Comparison of ENCODE assay signal across 10 cellular contexts in the genomic region with DNA sequence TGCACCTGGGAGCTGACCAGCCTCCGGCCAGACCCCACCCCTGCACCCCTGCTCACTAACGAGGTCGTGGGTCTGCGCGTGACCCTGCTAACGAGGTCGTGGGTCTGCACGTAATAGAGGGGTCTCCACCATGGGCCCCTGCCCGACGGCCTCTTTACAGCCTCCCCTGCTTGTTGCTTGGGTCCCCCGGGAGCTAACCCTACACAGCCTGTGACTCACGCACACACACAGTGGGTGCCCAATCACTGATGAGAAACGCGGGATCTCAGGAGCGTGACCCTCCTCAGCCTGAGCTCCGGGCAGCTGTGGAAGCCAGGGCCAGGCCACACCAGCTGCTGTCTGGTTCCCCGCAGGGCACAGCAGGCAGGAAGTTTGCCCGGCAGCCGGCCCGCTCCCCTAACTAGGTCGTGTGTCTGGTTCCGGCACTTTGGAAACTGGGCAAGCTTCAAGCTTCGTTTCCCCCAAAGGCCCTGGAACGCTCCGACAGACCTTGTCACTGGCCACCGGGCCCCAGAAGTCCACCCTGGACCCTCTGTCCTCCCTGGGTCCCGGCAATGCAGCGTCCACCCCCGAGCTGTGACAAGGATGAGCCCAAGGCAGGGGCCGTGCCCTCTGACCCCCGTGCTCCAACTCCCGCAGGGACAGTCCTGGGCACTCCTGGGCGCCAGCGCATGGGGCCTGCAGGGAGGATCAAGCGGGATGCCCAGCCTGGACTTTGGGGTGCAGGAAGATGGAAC. TPM values are rescaled to one million over a fixed set of nuclear protein-coding genes. Genes with fewer than 3 reads are reported as not detected.
DNase-seq lines count a peak whose midpoint lies in the region; ATAC-seq, FAIRE-seq and TF ChIP-seq lines count a peak whose summit lies in the region.
"Had no signal": no experiment of that assay in that cellular context is flagged by ENCODE, and none has a peak within 500 bp of the region (broad histone marks: within the 10 kb centered on the region; RNA-seq: fewer than 3 reads in every experiment).

No MANE protein-coding gene starts in this region.

- TF ChIP-seq RAD21 in SK-N-SH (IDR thresholded peaks at IDR 0.05; ENCODE audit: low read length) = 0 out of 2 replicates have a peak, but pooled peaks have one; percentile 9

- FAIRE-seq in frontal cortex (lab: Jason Lieb, UNC) = no peak

- ATAC-seq in right cardiac atrium = no peak
- no peak for ATAC-seq in stimulated activated naive CD8-positive, alpha-beta T cell treated with anti-CD3 and anti-CD28 coated beads, Interleukin-15, amount 100 ng/mL, for 72 hours

- TF ChIP-seq CTCF in A673 (conservative IDR thresholded peaks at IDR 0.05; ENCODE audit: low read depth, low read length) = no peak
- TF ChIP-seq CTCF in GM06990 (IDR thresholded peaks at IDR 0.05; ENCODE audit: insufficient read depth, low read length, poor library complexity, severe bottlenecking) = no peak
- TF ChIP-seq CTCF in SK-N-SH (IDR thresholded peaks at IDR 0.05) = no peak

- H3K4me1 Mint-ChIP-seq in stimulated activated naive CD8-positive, alpha-beta T cell treated with anti-CD3 and anti-CD28 coated beads, Interleukin-15, amount 100 ng/mL, for 72 hours = peaks cover 34% of the 10 kb centered on the region

- H3K9me2 ChIP-seq in SK-N-SH = no peaks in the 10 kb centered on the region

- H3K27me3 Mint-ChIP-seq in stimulated activated naive CD8-positive, alpha-beta T cell treated with anti-CD3 and anti-CD28 coated beads, Interleukin-15, amount 100 ng/mL, for 72 hours = no peaks in the 10 kb centered on the region

- H3K9me3 ChIP-seq in A673 (ENCODE audit: low read depth, low read length, poor library complexity, severe bottlenecking) (no peaks in the 10 kb centered on the region), SK-N-SH (no peaks in the 10 kb centered on the region), right cardiac atrium (ENCODE audit: control insufficient read depth, low read length) (no peaks in the 10 kb centered on the region)
- no peaks in the 10 kb centered on the region for H3K9me3 ChIP-seq in effector memory CD4-positive, alpha-beta T cell (ENCODE audit: control insufficient read depth, low read length)

- H3K27ac ChIP-seq in A673 (ENCODE audit: low read depth, low read length, poor library complexity, severe bottlenecking) (no peak overlapping the region), SK-N-SH (ENCODE audit: low read depth in 2 of 2, low read length in 1 of 2) (peak overlapping the region in 1 of 2 experiments; percentile 76; a peak in 2 of 4 replicates), right cardiac atrium (ENCODE audit: low read length) (no peak overlapping the region)
- H3K27ac ChIP-seq in effector memory CD4-positive, alpha-beta T cell (ENCODE audit: insufficient read depth, low read length, poor library complexity, severe bottlenecking) = no peak overlapping the region

- no peaks in the 10 kb centered on the region for H4K20me1 ChIP-seq in SK-N-SH (ENCODE audit: insufficient read depth)

- no peaks in the 10 kb centered on the region for H3K9me3 Mint-ChIP-seq in stimulated activated naive CD8-positive, alpha-beta T cell treated with anti-CD3 and anti-CD28 coated beads, Interleukin-15, amount 100 ng/mL, for 72 hours

- POLR2A ChIA-PET in A673 (lab: Charles Lee; ENCODE audit: low non-redundant PET) (no interaction called here), SK-N-SH (lab: Yijun Ruan, JAX) (interaction anchor here (0.6 to 1.4 kb wide), 10 partner anchors 12 to 502 kb away, joined by 3 to 16 read pairs (median 3); partner anchors contain the start of genes HELZ2, PPDPF, RTEL1 and STMN3)

- 65% methylated on average over 13 of the region's 35 CpGs for WGBS in SK-N-SH (ENCODE audit: low lambda C conversion rate)
- WGBS in right cardiac atrium = 54% methylated on average over 35 of the region's 35 CpGs

- H3K4me2 ChIP-seq in SK-N-SH = no peak overlapping the region

- TF ChIP-seq EP300 in SK-N-SH (IDR thresholded peaks at IDR 0.05; ENCODE audit: borderline replicate concordance in 1 of 2, low read depth in 1 of 2, low read length in 1 of 2) = peak in 1 of 2 experiments; percentile 41; a peak in 1 of 4 replicates

- H3K36me3 ChIP-seq in A673 (ENCODE audit: insufficient read depth, low read length, poor library complexity, severe bottlenecking) (no peaks in the 10 kb centered on the region), GM06990 (ENCODE audit: control insufficient read depth, insufficient read depth, low read length) (no peaks in the 10 kb centered on the region), SK-N-SH (replicated peaks in 1 of 2; ENCODE audit: control insufficient read depth in 1 of 2, insufficient read depth in 2 of 2, low read length in 1 of 2) (no peaks in the 10 kb centered on the region)
- no peaks in the 10 kb centered on the region for H3K36me3 ChIP-seq in effector memory CD4-positive, alpha-beta T cell (ENCODE audit: control insufficient read depth, insufficient read depth, low read length)

- no peak overlapping the region for H3K9ac ChIP-seq in SK-N-SH

- H3K4me3 ChIP-seq in A673 (ENCODE audit: low read depth, low read length, poor library complexity, severe bottlenecking) (no peak overlapping the region), GM06990 (replicated peaks; ENCODE audit: low read depth, low read length) (peak overlapping the region; percentile 63; the same call in 1 of the 2 replicates), SK-N-SH (ENCODE audit: low read depth in 2 of 2, low read length in 1 of 2) (no peak overlapping the region), right cardiac atrium (ENCODE audit: low read length) (no peak overlapping the region)
- no peak overlapping the region for H3K4me3 ChIP-seq in effector memory CD4-positive, alpha-beta T cell (ENCODE audit: insufficient read depth, low read depth, low read length, poor library complexity, severe bottlenecking)

- peaks cover 5% of the 10 kb centered on the region for H3K4me1 ChIP-seq in A673 (ENCODE audit: insufficient read depth, low read length, poor library complexity, severe bottlenecking)
- peaks cover 0 to 30% of the 10 kb centered on the region in 2 experiments; a peak in 1 of 4 replicates for H3K4me1 ChIP-seq in SK-N-SH (ENCODE audit: control insufficient read depth in 1 of 2, insufficient read depth in 2 of 2, low read depth in 1 of 2, low read length in 1 of 2)
- H3K4me1 ChIP-seq in right cardiac atrium (ENCODE audit: control insufficient read depth, insufficient read depth, low read length) = no peaks in the 10 kb centered on the region
- peaks cover 24% of the 10 kb centered on the region for H3K4me1 ChIP-seq in effector memory CD4-positive, alpha-beta T cell (ENCODE audit: control insufficient read depth, insufficient read depth, low read length, poor library complexity, severe bottlenecking)

- H3F3A ChIP-seq in SK-N-SH (replicated peaks; ENCODE audit: insufficient read depth) = no peaks in the 10 kb centered on the region

- BruUV-seq in A673 (replicated peaks; lab: Mats Ljungman, UMichigan) = no TSS peak

- H2AFZ ChIP-seq in SK-N-SH (ENCODE audit: low read depth) = 0 out of 2 replicates have a peak overlapping the region, but pooled peaks have one; percentile 3

- H3K4me3 Mint-ChIP-seq in stimulated activated naive CD8-positive, alpha-beta T cell treated with anti-CD3 and anti-CD28 coated beads, Interleukin-15, amount 100 ng/mL, for 72 hours = no peak overlapping the region

- DNase-seq in A673 (ENCODE audit: low spot score) (peak; percentile 52), GM06990 (ENCODE audit: extremely low read depth, insufficient read length) (peak; percentile 13), SK-N-SH (peak; percentile 92), right cardiac atrium (peak; percentile 24 to 65 (median 58)), frontal cortex (ENCODE audit: low spot score in 2 of 2) (no peak), GOT3 (lab: John Stamatoyannopoulos, UW) (no peak)
- no peak for DNase-seq in stimulated activated naive CD8-positive, alpha-beta T cell treated with anti-CD3 and anti-CD28 coated beads, Interleukin-15, amount 100 ng/mL, for 72 hours
- DNase-seq in effector memory CD4-positive, alpha-beta T cell = no peak

- intact Hi-C loops in A673 (cut with micrococcal nuclease; ENCODE audit: unreplicated experiment) = loop anchor here (5.0 kb wide), 3 partner anchors 251 to 586 kb away; partner anchors contain the start of gene SAMD10
- intact Hi-C loops in right cardiac atrium (cut with DNase I) = loop anchor here (2.0 to 10.0 kb wide), 4 partner anchors 76 to 438 kb away; partner anchors contain the start of gene SAMD10 (in 1 of the 4)

- H3K27me3 ChIP-seq in A673 (replicated peaks; ENCODE audit: insufficient read depth, low read depth, low read length, poor library complexity) (no peaks in the 10 kb centered on the region), GM06990 (replicated peaks; ENCODE audit: control insufficient read depth, insufficient read depth, low read length) (no peaks in the 10 kb centered on the region), SK-N-SH (ENCODE audit: insufficient read depth) (no peaks in the 10 kb centered on the region), right cardiac atrium (ENCODE audit: control insufficient read depth, insufficient read depth) (no peaks in the 10 kb centered on the region)
- H3K27me3 ChIP-seq in effector memory CD4-positive, alpha-beta T cell (replicated peaks; ENCODE audit: control insufficient read depth, insufficient read depth, low read length, poor library complexity, severe bottlenecking) = no peaks in the 10 kb centered on the region

- no peaks in the 10 kb centered on the region for H3K79me2 ChIP-seq in SK-N-SH (ENCODE audit: insufficient read depth)

- H3K27ac Mint-ChIP-seq in stimulated activated naive CD8-positive, alpha-beta T cell treated with anti-CD3 and anti-CD28 coated beads, Interleukin-15, amount 100 ng/mL, for 72 hours = peak overlapping the region in 1 of 2 donors; percentile 46

- CTCF ChIA-PET in A673 (lab: Charles Lee) (interaction anchor here (0.6 kb wide), 1 partner anchor 134 kb away, joined by 3 read pairs; no protein-coding TSS in a partner anchor), SK-N-SH (lab: Yijun Ruan, JAX) (interaction anchor here (0.7 to 6.3 kb wide), 16 partner anchors 15 to 499 kb away, joined by 3 to 82 read pairs (median 4); partner anchors contain the start of genes C20orf204 and PPDPF)

RNA-seq across cellular contexts. Expression of gene PTK6, which starts 0.8 kb away (rescaled TPM):
- total RNA-seq in A673 (2021) (not detected in 2 replicates), right cardiac atrium (under 1 TPM in 2 of 4 donors, not detected in 2; 0.09 to 0.15 TPM), frontal cortex (not detected)
- polyA plus RNA-seq in SK-N-SH (2012; rRNA removed) (0.07 and 0.13 TPM in 2 replicates), right cardiac atrium (0.14 TPM)
- 0.06 and 0.16 TPM in 2 replicates for polyA plus RNA-seq in SK-N-SH (2012; cell fraction: cytosol; rRNA removed)
- 0.26 and 0.27 TPM in 2 replicates for polyA plus RNA-seq in SK-N-SH (2012; cell fraction: nucleus; rRNA removed)
- total RNA-seq: chondrocyte had no signal
- polyA plus RNA-seq: neural cell had no signal

RNA-seq across cellular contexts. Expression of gene SRMS, which starts 11.1 kb away (rescaled TPM):
- total RNA-seq in A673 (2021) = not detected in 2 replicates
- polyA plus RNA-seq in SK-N-SH (2012; rRNA removed) = not detected in 2 replicates
- not detected in 2 replicates for polyA plus RNA-seq in SK-N-SH (2012; cell fraction: cytosol; rRNA removed)
- 0.05 TPM in 1 of 2 replicates, not detected in the other for polyA plus RNA-seq in SK-N-SH (2012; cell fraction: nucleus; rRNA removed)
- not detected for total RNA-seq in right cardiac atrium
- polyA plus RNA-seq in right cardiac atrium = not detected
- total RNA-seq in frontal cortex = not detected
- total RNA-seq: chondrocyte had no signal
- polyA plus RNA-seq: neural cell had no signal

RNA-seq across cellular contexts. Expression of gene PPDPF, which starts 15.8 kb away (rescaled TPM):
- total RNA-seq in A673 (2021) (148 and 176 TPM in 2 replicates), right cardiac atrium (100 to 1,000 TPM; 143 to 244 (median 223) TPM), frontal cortex (17.1 TPM)
- polyA plus RNA-seq in SK-N-SH (2012; rRNA removed) (20.0 and 71.4 TPM in 2 replicates), right cardiac atrium (276 TPM)
- polyA plus RNA-seq in SK-N-SH (2012; cell fraction: cytosol; rRNA removed) = 45.7 and 81.9 TPM in 2 replicates
- polyA plus RNA-seq in SK-N-SH (2012; cell fraction: nucleus; rRNA removed) = 48.9 and 78.6 TPM in 2 replicates

RNA-seq across cellular contexts. Expression of gene FNDC11, which starts 17.6 kb away (rescaled TPM):
- total RNA-seq in A673 (2021) (0.21 and 0.37 TPM in 2 replicates), right cardiac atrium (under 1 TPM in 3 of 4 donors, not detected in 1; 0.09 to 0.20 (median 0.17) TPM), frontal cortex (6.1 TPM)
- polyA plus RNA-seq in SK-N-SH (2012; rRNA removed) (4.5 and 5.5 TPM in 2 replicates), right cardiac atrium (0.14 TPM)
- 2.0 and 3.3 TPM in 2 replicates for polyA plus RNA-seq in SK-N-SH (2012; cell fraction: cytosol; rRNA removed)
- 13.7 and 16.2 TPM in 2 replicates for polyA plus RNA-seq in SK-N-SH (2012; cell fraction: nucleus; rRNA removed)

RNA-seq across cellular contexts. Expression of gene EEF1A2, which starts 37.5 kb away (rescaled TPM):
- total RNA-seq in A673 (2021) = 7.5 and 13.7 TPM in 2 replicates
- polyA plus RNA-seq in SK-N-SH (2012; rRNA removed) = 9.2 and 16.5 TPM in 2 replicates
- 14.3 and 20.1 TPM in 2 replicates for polyA plus RNA-seq in SK-N-SH (2012; cell fraction: cytosol; rRNA removed)
- polyA plus RNA-seq in SK-N-SH (2012; cell fraction: nucleus; rRNA removed) = 21.6 and 29.5 TPM in 2 replicates
- 1,000 to 10,000 TPM in 1 of 4 donors, 100 to 1,000 TPM in 3; 701 to 1,033 (median 894) TPM for total RNA-seq in right cardiac atrium
- 952 TPM for polyA plus RNA-seq in right cardiac atrium
- total RNA-seq in frontal cortex = 179 TPM

Comparison
In these comparisons a context has a peak if more than half of its experiments do, and no peak if none do; other contexts are left out.
1. DNase-seq: peak in A673 (single experiment), GM06990 (single experiment), SK-N-SH (single experiment) and right cardiac atrium (3 of 3); none in stimulated activated naive CD8-positive, alpha-beta T cell treated with anti-CD3 and anti-CD28 coated beads, Interleukin-15, amount 100 ng/mL, for 72 hours (0 of 2), frontal cortex (0 of 2), GOT3 (single experiment) and effector memory CD4-positive, alpha-beta T cell (0 of 3).